ENCODE assay signal across 13 cellular contexts in the genomic region with DNA sequence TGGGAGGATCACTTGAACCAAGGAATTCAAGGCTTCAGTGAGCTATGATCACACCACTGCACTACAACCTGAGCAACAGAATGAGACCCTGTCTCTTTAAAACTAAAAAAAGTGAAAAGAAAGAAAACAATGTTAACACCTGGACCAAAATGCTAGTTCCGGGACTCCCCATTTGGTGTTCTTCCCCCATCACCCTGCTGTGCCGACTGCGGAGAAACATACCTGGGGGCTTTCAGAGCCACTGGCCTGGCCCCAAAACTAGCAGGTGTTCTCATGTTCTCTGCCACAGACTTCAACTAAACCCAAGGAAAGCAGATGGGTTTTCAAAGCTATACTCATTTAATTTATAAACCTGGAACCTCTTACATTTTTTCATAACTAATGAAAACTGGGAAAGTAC.
A peak's percentile ranks its signal among the peaks of the same experiment; 100 is the strongest.
DNase-seq lines count a peak whose midpoint lies in the region; TF ChIP-seq lines count a peak whose summit lies in the region.
"Had no signal": no experiment of that assay in that cellular context is flagged by ENCODE, and none has a peak within 500 bp of the region (broad histone marks: within the 10 kb centered on the region; RNA-seq: fewer than 3 reads in every experiment).

No MANE protein-coding gene starts in this region.

- CTCF ChIA-PET in RWPE1 (lab: Yijun Ruan, JAX): interaction anchor here (0.6 kb wide), 1 partner anchor 158 kb away, joined by 3 read pairs; no protein-coding TSS in a partner anchor

- H3K27me3 ChIP-seq in MM.1S (replicated peaks; ENCODE audit: insufficient read depth, low read length): no peaks in the 10 kb centered on the region

- H3K36me3 ChIP-seq in MM.1S (replicated peaks; ENCODE audit: insufficient read depth, low read length): no peaks in the 10 kb centered on the region
- H3K36me3 ChIP-seq: HAP-1 had no signal

- peaks cover 53% of the 10 kb centered on the region for H3K4me1 ChIP-seq in MM.1S (ENCODE audit: low read length)
- H3K4me1 ChIP-seq: HAP-1 had no signal

- TF ChIP-seq RAD21 in Ishikawa (IDR thresholded peaks at IDR 0.05; ENCODE audit: low read depth): no peak

- DNase-seq in MM.1S: peak; percentile 89
- DNase-seq in islet precursor cell: peak; percentile 6
- DNase-seq in RWPE1 (ENCODE audit: low spot score): no peak
- no peak for DNase-seq in EL
- no peak for DNase-seq in iPS-NIHi7 (ENCODE audit: extremely low spot score)
- DNase-seq: ACHN; CD4-positive, alpha-beta T cell; DMS53; DND-41; GM23248 had no signal

- TF ChIP-seq CTCF in MM.1S (IDR thresholded peaks at IDR 0.05; ENCODE audit: low read length) (no peak), RWPE1 (conservative IDR thresholded peaks at IDR 0.05; ENCODE audit: low read depth) (no peak)

- POLR2A ChIA-PET in RWPE1 (lab: Yijun Ruan, JAX; ENCODE audit: low non-redundant PET): no interaction called here

- H3K27ac ChIP-seq in MM.1S (ENCODE audit: low read length) (peak overlapping the region; percentile 48; the same call in 1 of the 2 replicates), RWPE1 (no peak overlapping the region)
- H3K27ac ChIP-seq: C4-2B, GM23248 had no signal

- H4K20me1 ChIP-seq in MM.1S (ENCODE audit: insufficient read depth, low read length): no peaks in the 10 kb centered on the region

- no peaks in the 10 kb centered on the region for H3K9me2 ChIP-seq in MM.1S (replicated peaks; ENCODE audit: insufficient read depth, low read length)

- no peaks in the 10 kb centered on the region for H3K9me3 ChIP-seq in MM.1S (replicated peaks; ENCODE audit: insufficient read depth, low read length)
- H3K9me3 ChIP-seq: HAP-1 had no signal

- no peak overlapping the region for H2AFZ ChIP-seq in MM.1S (ENCODE audit: low read length)
- H2AFZ ChIP-seq: GM23248 had no signal

- peaks cover 16% of the 10 kb centered on the region for H3F3A ChIP-seq in MM.1S (ENCODE audit: insufficient read depth, low read length)

- peaks cover 88% of the 10 kb centered on the region for H3K79me2 ChIP-seq in MM.1S (ENCODE audit: low read length)

- no peak overlapping the region for H3K4me3 ChIP-seq in MM.1S (ENCODE audit: low read length)
- H3K4me3 ChIP-seq: GM23248, HAP-1 had no signal

- H3K9ac ChIP-seq in MM.1S (ENCODE audit: low read length): no peak overlapping the region
- H3K9ac ChIP-seq: GM23248 had no signal

- no peak for TF ChIP-seq EP300 in Ishikawa (IDR thresholded peaks at IDR 0.05; ENCODE audit: borderline replicate concordance)

- peak overlapping the region; percentile 50 for H3K4me2 ChIP-seq in MM.1S (ENCODE audit: low read depth, low read length)

TF ChIP-seq in Ishikawa, 13 proteins besides CTCF, POLR2A, EP300 and RAD21:
- 0 out of 2 replicates have a peak, but pooled peaks have one; percentile 25 for TF ChIP-seq TCF12 (IDR thresholded peaks at IDR 0.05; ENCODE audit: low read depth)
- TF ChIP-seq YY1 (IDR thresholded peaks at IDR 0.05; ENCODE audit: low read depth): no peak

Comparison
In these comparisons a context has a peak if more than half of its experiments do, and no peak if none do; other contexts are left out.
1. DNase-seq: peak in MM.1S (single experiment) and islet precursor cell (single experiment); none in RWPE1 (single experiment), EL (single experiment) and iPS-NIHi7 (single experiment).